In the genomic region with DNA sequence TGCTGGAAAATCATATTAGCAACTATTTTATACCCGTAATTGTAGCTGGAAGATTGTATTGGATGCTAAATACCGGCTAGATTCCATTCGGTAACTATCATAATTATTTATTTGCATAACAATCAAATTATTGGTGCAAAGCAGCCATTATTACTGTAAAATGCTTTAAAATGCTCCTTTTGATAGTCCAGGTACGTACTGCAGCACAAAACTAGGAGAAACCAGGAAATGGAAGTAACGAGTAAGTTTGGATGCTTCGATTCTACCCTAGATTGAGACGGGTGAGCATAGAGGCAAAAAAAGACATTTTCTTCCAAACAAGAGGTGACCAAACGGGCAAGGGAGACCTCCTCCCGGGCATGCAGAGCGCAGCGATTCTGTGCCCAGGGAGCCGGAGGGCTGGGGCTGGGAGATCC, we compare ENCODE assay signal across 8 cellular contexts. TPM values are rescaled to one million over a fixed set of nuclear protein-coding genes. Genes with fewer than 3 reads are reported as not detected.
DNase-seq lines count a peak whose midpoint lies in the region; ATAC-seq and TF ChIP-seq lines count a peak whose summit lies in the region.

No MANE protein-coding gene starts in this region.

- POLR2A ChIA-PET in AG04450 (lab: Yijun Ruan, JAX), result interaction anchor here (0.6 to 1.3 kb wide), 9 partner anchors 19 to 177 kb away, joined by 3 to 6 read pairs (median 3); partner anchors contain the start of gene KIZ
- POLR2A ChIA-PET in RWPE1 (lab: Yijun Ruan, JAX; ENCODE audit: low non-redundant PET), result interaction anchor here (1.0 to 1.1 kb wide), 2 partner anchors 8 to 12 kb away, joined by 3 read pairs; no protein-coding TSS in a partner anchor

- no peak for TF ChIP-seq CTCF in AG04450 (IDR thresholded peaks at IDR 0.05; ENCODE audit: low read depth, low read length)
- TF ChIP-seq CTCF in RWPE1 (conservative IDR thresholded peaks at IDR 0.05; ENCODE audit: low read depth), result no peak
- TF ChIP-seq CTCF in fibroblast of mammary gland (conservative IDR thresholded peaks at IDR 0.05; ENCODE audit: control insufficient read depth, insufficient read depth, low read depth, low read length), result no peak
- no peak for TF ChIP-seq CTCF in ovary (IDR thresholded peaks at IDR 0.05)
- no peak for TF ChIP-seq CTCF in GM13976 (IDR thresholded peaks at IDR 0.05; ENCODE audit: borderline replicate concordance, control extremely low read depth, extremely low read depth, insufficient read depth, missing control alignments)

- WGBS in ovary, 3 donors, result 3 to 5% (median 3%) methylated on average over 12 of the region's 12 CpGs

- CTCF ChIA-PET in AG04450 (lab: Charles Lee), result interaction anchor here (0.7 to 1.7 kb wide), 2 partner anchors 11 to 67 kb away, joined by 3 to 10 read pairs; no protein-coding TSS in a partner anchor
- CTCF ChIA-PET in RWPE1 (lab: Yijun Ruan, JAX), result no interaction called here

- H3K27ac ChIP-seq in AG04450 (ENCODE audit: low read depth, low read length), result peak overlapping the region; percentile 66
- peak overlapping the region; percentile 94 for H3K27ac ChIP-seq in RWPE1
- H3K27ac ChIP-seq in ovary, result peak overlapping the region; percentile 89 to 94

- peaks cover 2% of the 10 kb centered on the region for H3K4me1 ChIP-seq in ovary (ENCODE audit: insufficient read depth)

- H3K27me3 ChIP-seq in AG04450 (ENCODE audit: control insufficient read depth, insufficient read depth, low read length), result no peaks in the 10 kb centered on the region
- no peaks in the 10 kb centered on the region for H3K27me3 ChIP-seq in ovary

- intact Hi-C loops in ovary (cut with DNase I), result no loop called here

- TF ChIP-seq EP300 in ovary (IDR thresholded peaks at IDR 0.05), result no peak

- peak overlapping the region; percentile 75 for H3K4me3 ChIP-seq in AG04450 (ENCODE audit: low read depth, low read length)
- H3K4me3 ChIP-seq in fibroblast of mammary gland (ENCODE audit: control insufficient read depth, low read depth, low read length), result peak overlapping the region; percentile 92
- peak overlapping the region; percentile 97 for H3K4me3 ChIP-seq in ovary

- TF ChIP-seq POLR2A in ovary (IDR thresholded peaks at IDR 0.05), result no peak

- peak; percentile 30 for ATAC-seq in GM21529 (IDR thresholded peaks at IDR 0.05; ENCODE audit: unreplicated experiment)

- in situ Hi-C loops in GM13976 (cut with MboI; ENCODE audit: low sequenced_read_pairs, unreplicated experiment), result no loop called here

- H3K36me3 ChIP-seq in ovary, result no peaks in the 10 kb centered on the region

- H3K9me3 ChIP-seq in AG04450 (ENCODE audit: control insufficient read depth, insufficient read depth, low read length) (no peaks in the 10 kb centered on the region), ovary (no peaks in the 10 kb centered on the region)

- DNase-seq in AG04450 (ENCODE audit: low read depth, low spot score) (no peak), RWPE1 (ENCODE audit: low spot score) (no peak), fibroblast of mammary gland (ENCODE audit: low read depth) (peak; percentile 17), ovary (no peak), NOMO-1 treated with dmso at 0.1 percent for 144 hours (lab: John Stamatoyannopoulos, UW; ENCODE audit: unreplicated experiment) (no peak), GM13976 (ENCODE audit: low spot score) (no peak)
- no peak for DNase-seq in activated effector memory CD4-positive, alpha-beta T cell treated with anti-CD3 and anti-CD28 coated beads, Interleukin-2, amount 50 U/mL, for 16 hours

RNA-seq across cellular contexts. Expression of gene XRN2, which starts 0.5 kb away (rescaled TPM):
- polyA plus RNA-seq in AG04450 (2011; rRNA removed) (96.7 and 120 TPM in 2 replicates), ovary (10 to 100 TPM; 35.8 to 65.8 TPM)
- 49.3 and 72.7 TPM in 2 replicates for polyA minus RNA-seq in AG04450 (2011; rRNA and poly(A)+ RNA removed)
- 10 to 100 TPM; 47.6 to 64.8 (median 50.2) TPM for total RNA-seq in ovary
